ENCODE assay signal across 24 cellular contexts in genomic region chr1:57782357-57782756, GRCh38.
"Had no signal": no experiment of that assay in that cellular context is flagged by ENCODE, and none has a peak within 500 bp of the region (broad histone marks: within the 10 kb centered on the region; RNA-seq: fewer than 3 reads in every experiment).

No MANE protein-coding gene starts in this region.

- DNase-seq: Kasumi-1; MM.1S; NCI-H1092 treated with DMSO at 0.1 percent for 48 hours; NCI-H1436; NCI-H187; NCI-H2029; NCI-H2081 treated with DMSO at 0.1 percent for 48 hours; NCI-H2171; NCI-H226; NCI-H446; NCI-H510A; NCI-H524 treated with DMSO at 0.1 percent for 48 hours; NCI-H69; NCI-H774; NK-92 treated with Interleukin-12 subunit alpha and Interleukin-12 subunit beta, amount 100 ng/mL, for 24 hours; PC-3; SHP77; SK-N-SH; SW 1271 had no signal

- FAIRE-seq: HTR-8/SVneo had no signal

- H3K27ac ChIP-seq: HL-60, KMS-11, RWPE1 had no signal

- ATAC-seq: Panc1, PC-3 had no signal

- H3K9me3 ChIP-seq: SK-N-SH had no signal

- H3K4me2 ChIP-seq: KMS-11, SK-N-SH had no signal

- H3K9ac ChIP-seq: KMS-11, SK-N-SH had no signal
